ENCODE assay signal across 16 cellular contexts in genomic region chr2:179266271-179266670, GRCh38. TPM values are rescaled to one million over a fixed set of nuclear protein-coding genes. Genes with fewer than 3 reads are reported as not detected.
DNase-seq lines count a peak whose midpoint lies in the region; ATAC-seq and TF ChIP-seq lines count a peak whose summit lies in the region.
"Had no signal": no experiment of that assay in that cellular context is flagged by ENCODE, and none has a peak within 500 bp of the region (broad histone marks: within the 10 kb centered on the region; RNA-seq: fewer than 3 reads in every experiment).

No MANE protein-coding gene starts in this region.

- DNase-seq in CD4-positive, alpha-beta memory T cell: no peak
- DNase-seq in NCI-H226 (peak; percentile 65), fibroblast of pulmonary artery (ENCODE audit: low read depth) (peak; percentile 37), neural crest cell (ENCODE audit: low read depth, low spot score) (no peak), cerebellar nuclear complex (lab: John Stamatoyannopoulos, UW) (no peak), T-helper 17 cell (no peak), neuronal stem cell (ENCODE audit: low spot score) (no peak), middle frontal gyrus (ENCODE audit: extremely low spot score, low spot score) (no peak)
- DNase-seq: COR-L47; left cardiac atrium; NCI-H187 treated with DMSO at 0.1 percent for 48 hours; NCI-H446; Peyer's patch; stimulated activated naive CD4-positive, alpha-beta T cell treated with Interleukin-2 at 50 U/mL for 16 hours had no signal

- H2BK5ac ChIP-seq in neuronal stem cell (ENCODE audit: low read length): no peak overlapping the region

- no peaks in the 10 kb centered on the region for H3K27me3 ChIP-seq in CD4-positive, alpha-beta memory T cell (ENCODE audit: insufficient read depth, low read length)
- H3K27me3 ChIP-seq in neuronal stem cell (ENCODE audit: control insufficient read depth in 3 of 3, insufficient read depth in 3 of 3, low read depth in 1 of 3, low read length in 3 of 3): no peaks in the 10 kb centered on the region
- H3K27me3 ChIP-seq: Peyer's patch had no signal

- no peak overlapping the region for H3K27ac ChIP-seq in CD4-positive, alpha-beta memory T cell (ENCODE audit: low read depth, low read length)
- H3K27ac ChIP-seq in neuronal stem cell (replicated peaks; ENCODE audit: low read length): no peak overlapping the region

- H3K9me3 ChIP-seq in CD4-positive, alpha-beta memory T cell (ENCODE audit: control insufficient read depth in 1 of 2, low read length in 2 of 2): no peaks in the 10 kb centered on the region
- H3K9me3 ChIP-seq in T-helper 17 cell (ENCODE audit: control insufficient read depth, low read length, poor library complexity, severe bottlenecking): no peaks in the 10 kb centered on the region
- peaks cover 0 to 5% of the 10 kb centered on the region in 2 donors for H3K9me3 ChIP-seq in neuronal stem cell (replicated peaks in 1 of 2; ENCODE audit: control insufficient read depth in 2 of 2, insufficient read depth in 1 of 2, low read depth in 1 of 2, low read length in 2 of 2)
- H3K9me3 ChIP-seq: Peyer's patch had no signal

- no peak overlapping the region for H4K91ac ChIP-seq in neuronal stem cell (ENCODE audit: low read depth, low read length, poor library complexity)

- POLR2A ChIA-PET in CD4-positive, alpha-beta memory T cell (lab: Charles Lee; ENCODE audit: partially characterized antibody): no interaction called here

- no peak overlapping the region for H3K23ac ChIP-seq in neuronal stem cell (ENCODE audit: low read depth, low read length, poor library complexity)

- TF ChIP-seq CTCF in fibroblast of pulmonary artery (IDR thresholded peaks at IDR 0.05; ENCODE audit: low read length, missing control alignments): no peak
- TF ChIP-seq CTCF in neural crest cell (conservative IDR thresholded peaks at IDR 0.05): no peak

- peaks cover 4 to 21% (median 13%) of the 10 kb centered on the region in 4 donors for H3K4me1 Mint-ChIP-seq in CD4-positive, alpha-beta memory T cell
- H3K4me1 Mint-ChIP-seq in neural crest cell: peaks cover 47% of the 10 kb centered on the region
- H3K4me1 Mint-ChIP-seq in T-helper 17 cell: peaks cover 6% of the 10 kb centered on the region

- no peak overlapping the region for H2AK5ac ChIP-seq in neuronal stem cell (ENCODE audit: low read depth, low read length)

- no peak overlapping the region for H3K9ac ChIP-seq in neuronal stem cell (ENCODE audit: low read depth, low read length, poor library complexity)

- H3K14ac ChIP-seq in neuronal stem cell (ENCODE audit: low read length): no peak overlapping the region

- intact Hi-C loops in CD4-positive, alpha-beta memory T cell (cut with micrococcal nuclease): loop anchor here (10.0 kb wide), 1 partner anchor 51 kb away; no protein-coding TSS in a partner anchor

- peaks cover 10 to 22% of the 10 kb centered on the region in 2 donors for H3K27me3 Mint-ChIP-seq in CD4-positive, alpha-beta memory T cell
- H3K27me3 Mint-ChIP-seq in neural crest cell (ENCODE audit: low read depth) (peaks cover 6% of the 10 kb centered on the region), T-helper 17 cell (peaks cover 58% of the 10 kb centered on the region)

- no peak overlapping the region for H2BK120ac ChIP-seq in neuronal stem cell (ENCODE audit: low read depth, low read length)

- peak overlapping the region in 6 of 8 donors; percentile 21 to 82 (median 52) for H3K4me3 Mint-ChIP-seq in CD4-positive, alpha-beta memory T cell
- H3K4me3 Mint-ChIP-seq in neural crest cell (peak overlapping the region; percentile 75), T-helper 17 cell (no peak overlapping the region)

- no peak overlapping the region for H3K18ac ChIP-seq in neuronal stem cell (ENCODE audit: low read length)

- H3K4me3 ChIP-seq in CD4-positive, alpha-beta memory T cell (ENCODE audit: low read length in 2 of 2): no peak overlapping the region
- no peak overlapping the region for H3K4me3 ChIP-seq in fibroblast of pulmonary artery (replicated peaks; ENCODE audit: low read depth, low read length)
- H3K4me3 ChIP-seq in neuronal stem cell (ENCODE audit: low read length in 2 of 2): no peak overlapping the region
- H3K4me3 ChIP-seq: K562, Peyer's patch had no signal

- H3K4me1 ChIP-seq in CD4-positive, alpha-beta memory T cell (ENCODE audit: insufficient read depth, low read length): peaks cover 10% of the 10 kb centered on the region
- peaks cover 6 to 8% of the 10 kb centered on the region in 2 donors for H3K4me1 ChIP-seq in neuronal stem cell (ENCODE audit: control insufficient read depth in 2 of 2, insufficient read depth in 1 of 2, low read depth in 1 of 2, low read length in 2 of 2)

- H3K27ac Mint-ChIP-seq in CD4-positive, alpha-beta memory T cell: no peak overlapping the region
- no peak overlapping the region for H3K27ac Mint-ChIP-seq in neural crest cell (ENCODE audit: unreplicated experiment)
- H3K27ac Mint-ChIP-seq in T-helper 17 cell: no peak overlapping the region

- no peak overlapping the region for H3K4me2 ChIP-seq in neuronal stem cell (ENCODE audit: insufficient read depth, low read length, poor library complexity, severe bottlenecking)

- no peak overlapping the region for H2BK15ac ChIP-seq in neuronal stem cell (ENCODE audit: low read length)

- WGBS in neuronal stem cell (ENCODE audit: extremely low coverage in 2 of 2, insufficient read length in 2 of 2, insufficient replicate concordance in 1 of 2), 2 donors: no CpG with 5 or more reads among the region's 4 CpGs

- no peak for ATAC-seq in T-helper 17 cell
- ATAC-seq: activated naive CD4-positive, alpha-beta T cell treated with anti-CD3 and anti-CD28 coated beads, Interleukin-2, amount 50 U/mL, for 72 hours; K562; left cardiac atrium had no signal

- no peaks in the 10 kb centered on the region for H3K79me1 ChIP-seq in neuronal stem cell (ENCODE audit: low read depth, low read length)

- no peak overlapping the region for H3K4ac ChIP-seq in neuronal stem cell (ENCODE audit: low read length)

- CTCF ChIA-PET in CD4-positive, alpha-beta memory T cell (lab: Charles Lee; ENCODE audit: partially characterized antibody): no interaction called here

- H2BK12ac ChIP-seq in neuronal stem cell (ENCODE audit: low read length): no peak overlapping the region

- H3K36me3 ChIP-seq in CD4-positive, alpha-beta memory T cell (ENCODE audit: insufficient read depth, low read length): no peaks in the 10 kb centered on the region
- H3K36me3 ChIP-seq in neuronal stem cell (replicated peaks in 1 of 2; ENCODE audit: control insufficient read depth in 2 of 2, insufficient read depth in 2 of 2, low read length in 2 of 2): peaks cover 0 to 3% of the 10 kb centered on the region in 2 donors
- H3K36me3 ChIP-seq: Peyer's patch had no signal

- no peak overlapping the region for H2AFZ ChIP-seq in neuronal stem cell (ENCODE audit: low read length)

- no peak overlapping the region for H4K8ac ChIP-seq in neuronal stem cell (ENCODE audit: low read depth, low read length)

- H3K9me3 Mint-ChIP-seq in CD4-positive, alpha-beta memory T cell: peaks cover 0 to 4% (median 0%) of the 10 kb centered on the region in 8 donors
- H3K9me3 Mint-ChIP-seq in neural crest cell: no peaks in the 10 kb centered on the region
- H3K9me3 Mint-ChIP-seq: activated naive CD4-positive, alpha-beta T cell treated with anti-CD3 and anti-CD28 coated beads, Interleukin-2, amount 50 U/mL, for 72 hours had no signal

- no peaks in the 10 kb centered on the region for H3K36me3 Mint-ChIP-seq in CD4-positive, alpha-beta memory T cell
- H3K36me3 Mint-ChIP-seq in neural crest cell (ENCODE audit: low read depth): peaks cover 2% of the 10 kb centered on the region
- H3K36me3 Mint-ChIP-seq in T-helper 17 cell (ENCODE audit: low read depth): no peaks in the 10 kb centered on the region

RNA-seq across cellular contexts. Expression of gene SESTD1, which starts 1.6 kb away (rescaled TPM):
- total RNA-seq in CD4-positive, alpha-beta memory T cell: 10 to 100 TPM; 11.5 to 11.9 TPM
- 1 to 10 TPM in 1 of 2 donors, under 1 TPM in 1; 0.81 to 2.5 TPM for polyA plus RNA-seq in CD4-positive, alpha-beta memory T cell
- total RNA-seq in neural crest cell (98.2 and 99.7 TPM in 2 replicates), T-helper 17 cell (10 to 100 TPM; 16.1 to 16.3 TPM)
- 40.0 TPM for polyA plus RNA-seq in neuronal stem cell (2013, experiment 1 of 2)
- polyA plus RNA-seq in neuronal stem cell (2013, experiment 2 of 2): 43.8 TPM

Comparison
In these comparisons a context has a peak if more than half of its experiments do, and no peak if none do; other contexts are left out.
1. DNase-seq: peak in NCI-H226 (single experiment) and fibroblast of pulmonary artery (single experiment); none in CD4-positive, alpha-beta memory T cell (0 of 5), neural crest cell (single experiment), cerebellar nuclear complex (0 of 2), T-helper 17 cell (0 of 3), neuronal stem cell (single experiment) and middle frontal gyrus (single experiment).